ENCODE assay signal across 20 cellular contexts in the genomic region with DNA sequence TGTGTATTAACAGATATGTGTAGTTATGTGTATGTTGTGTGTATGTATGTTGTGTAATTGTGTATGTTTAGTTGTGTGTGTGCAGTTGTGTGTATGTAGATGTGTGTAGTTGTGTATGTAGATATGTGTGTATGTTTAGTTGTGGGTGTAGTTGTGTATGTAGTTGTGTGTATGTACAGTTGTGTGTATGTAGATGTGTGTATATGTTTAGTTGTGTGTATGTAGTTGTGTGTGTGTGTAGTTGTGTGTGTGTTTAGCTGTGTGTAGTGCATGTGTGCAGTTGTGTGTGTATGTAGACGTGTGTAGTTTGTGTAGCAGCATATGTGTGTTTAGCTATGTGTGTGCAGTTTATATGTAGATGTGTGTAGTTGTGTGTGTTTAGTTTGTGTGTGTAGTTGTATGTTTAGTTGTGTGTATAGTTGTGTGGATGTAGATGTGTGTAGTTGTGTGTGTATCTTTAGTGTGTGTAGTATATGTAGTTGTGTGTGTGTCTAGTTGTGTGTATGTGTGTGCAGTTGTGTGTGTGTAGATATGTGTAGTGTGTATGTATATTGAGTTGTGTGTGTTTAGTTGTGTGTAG.
"Had no signal": no experiment of that assay in that cellular context is flagged by ENCODE, and none has a peak within 500 bp of the region (broad histone marks: within the 10 kb centered on the region; RNA-seq: fewer than 3 reads in every experiment).

No MANE protein-coding gene starts in this region.

- ATAC-seq: effector memory CD8-positive, alpha-beta T cell; foreskin keratinocyte; left colon; left ventricle myocardium superior; natural killer cell treated with Interleukin-12 subunit alpha and Interleukin-12 subunit beta and Interleukin-15 and Interleukin-18, amount 100 ng/mL, for 72 hours; upper lobe of right lung had no signal

- H2AFZ ChIP-seq: neural progenitor cell had no signal

- H3K27me3 ChIP-seq: foreskin keratinocyte, neural progenitor cell, ovary, right atrium auricular region, suprapubic skin, thyroid gland, upper lobe of right lung had no signal

- H3K27ac ChIP-seq: epithelial cell of prostate, foreskin keratinocyte, neural progenitor cell, ovary, right atrium auricular region, suprapubic skin, thyroid gland, upper lobe of right lung had no signal

- DNase-seq: effector memory CD8-positive, alpha-beta T cell; foreskin keratinocyte; left colon; left ventricle myocardium superior; mesenchymal stem cell; midbrain; nucleus accumbens; ovary; small intestine; stimulated activated CD4-positive, alpha-beta T cell treated with anti-CD3 and anti-CD28 coated beads, Interleukin-2, amount 100 ng/mL, for 48 hours; stimulated activated naive CD4-positive, alpha-beta T cell treated with Interleukin-2 at 50 U/mL for 16 hours; thyroid gland; upper lobe of right lung had no signal

- H3K36me3 ChIP-seq: neural progenitor cell, ovary had no signal

- H3K9me3 ChIP-seq: ovary, right atrium auricular region, suprapubic skin, thyroid gland, upper lobe of right lung had no signal

- H3K4me2 ChIP-seq: neural progenitor cell had no signal

- H3K4me1 ChIP-seq: foreskin keratinocyte, neural progenitor cell, suprapubic skin, thyroid gland, upper lobe of right lung had no signal

- FAIRE-seq: colon, small intestine had no signal

- H3K4me3 ChIP-seq: lung, neural progenitor cell, ovary, right atrium auricular region, suprapubic skin, thyroid gland, upper lobe of right lung had no signal

- H3K9ac ChIP-seq: neural progenitor cell had no signal
